Comparison of ENCODE assay signal across 8 cellular contexts in the genomic region with DNA sequence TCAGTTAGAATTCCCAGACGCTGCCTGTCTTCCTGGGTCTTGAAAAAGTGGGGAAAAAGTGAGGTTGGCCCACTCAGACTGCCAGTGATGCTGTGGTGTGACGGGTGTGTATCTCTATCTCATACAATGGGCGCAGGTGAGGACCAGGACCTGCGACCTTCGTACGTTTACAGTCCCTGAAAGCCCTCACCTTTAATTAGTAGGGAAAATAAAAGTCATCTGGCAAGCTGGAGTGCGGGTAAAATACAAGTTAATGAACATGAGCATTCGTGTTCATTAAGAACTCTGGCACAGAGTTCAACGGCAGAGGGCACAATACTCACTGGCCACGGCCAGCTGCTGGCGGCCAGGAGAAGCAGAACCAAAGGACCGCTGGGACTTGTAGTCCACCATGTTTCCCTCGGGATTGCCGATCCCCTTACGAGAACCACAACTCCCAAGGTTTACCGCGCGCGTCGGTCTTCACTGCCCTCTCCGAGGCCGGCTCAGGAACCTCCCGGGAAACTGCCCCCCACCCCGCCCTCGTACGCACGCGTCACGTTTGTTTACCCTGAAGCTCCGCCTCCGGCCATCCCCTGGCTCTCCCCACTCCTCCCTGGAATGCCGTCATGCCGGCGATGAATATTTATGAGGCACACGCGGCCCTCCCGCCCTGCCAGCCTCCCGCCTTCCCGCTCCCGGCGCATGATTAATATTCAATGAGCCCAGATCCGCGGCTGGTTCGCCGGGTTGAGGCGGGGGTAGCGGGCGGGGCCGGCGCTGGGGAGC. TPM values are rescaled to one million over a fixed set of nuclear protein-coding genes. Genes with fewer than 3 reads are reported as not detected.
DNase-seq lines count a peak whose midpoint lies in the region; ATAC-seq, FAIRE-seq and TF ChIP-seq lines count a peak whose summit lies in the region.

No MANE protein-coding gene starts in this region.

- DNase-seq in BJ (ENCODE audit: low read depth): peak; percentile 99
- peak; percentile 91 for DNase-seq in GM19239 (ENCODE audit: insufficient read length, low spot score)
- DNase-seq in NCI-H510A treated with DMSO at 0.1 percent for 48 hours (lab: John Stamatoyannopoulos, UW): peak; percentile 99
- DNase-seq in activated CD4-positive, alpha-beta T cell treated with anti-CD3 and anti-CD28 coated beads for 4 hours: peak; percentile 89 to 94
- DNase-seq in kidney epithelial cell (ENCODE audit: low read depth): peak; percentile 99
- DNase-seq in stimulated activated CD4-positive, alpha-beta T cell treated with anti-CD3 and anti-CD28 coated beads, Interleukin-15, amount 100 ng/mL, for 24 hours: peak; percentile 96

- POLR2A ChIA-PET in BJ (lab: Charles Lee): interaction anchor here (0.5 to 0.7 kb wide), 3 partner anchors 141 to 356 kb away, joined by 3 read pairs; no protein-coding TSS in a partner anchor

- no peaks in the 10 kb centered on the region for H3K27me3 ChIP-seq in BJ (ENCODE audit: control insufficient read depth, insufficient read depth, low read length)
- no peaks in the 10 kb centered on the region for H3K27me3 ChIP-seq in kidney epithelial cell (ENCODE audit: control insufficient read depth, insufficient read depth, low read length)

- CTCF ChIA-PET in BJ (lab: Yijun Ruan, JAX): interaction anchor here (0.6 to 4.2 kb wide), 24 partner anchors 8 to 732 kb away, joined by 3 to 44 read pairs (median 4); no protein-coding TSS in a partner anchor

- ATAC-seq in HG03442 (IDR thresholded peaks at IDR 0.05; ENCODE audit: unreplicated experiment): peak; percentile 65

- peak; percentile 100 for FAIRE-seq in GM19239 (lab: Jason Lieb, UNC)

- peak overlapping the region; percentile 77 for H3K4me3 ChIP-seq in BJ (ENCODE audit: low read depth, low read length)
- H3K4me3 ChIP-seq in kidney epithelial cell (ENCODE audit: low read depth, low read length): peak overlapping the region; percentile 76

- TF ChIP-seq CTCF in BJ (IDR thresholded peaks at IDR 0.05; ENCODE audit: insufficient read depth, low read depth, low read length) (peak; percentile 82), kidney epithelial cell (IDR thresholded peaks at IDR 0.05; ENCODE audit: insufficient read depth, low read length, poor library complexity, severe bottlenecking) (peak; percentile 82)

- H3K27ac ChIP-seq in cingulate gyrus (ENCODE audit: low read depth, low read length): peak overlapping the region; percentile 94

- H3K36me3 ChIP-seq in BJ (ENCODE audit: control insufficient read depth, insufficient read depth, low read length) (no peaks in the 10 kb centered on the region), kidney epithelial cell (ENCODE audit: control insufficient read depth, insufficient read depth, low read length) (no peaks in the 10 kb centered on the region)

RNA-seq across cellular contexts. Expression of gene PHLPP1, which starts 0.5 kb away (rescaled TPM):
- polyA plus RNA-seq in BJ (2011; rRNA removed): 4.0 TPM in 2 replicates
- 7.8 and 8.7 TPM in 2 replicates for polyA minus RNA-seq in BJ (2011; rRNA and poly(A)+ RNA removed)
- total RNA-seq in kidney epithelial cell: 4.4 and 5.2 TPM in 2 replicates

Comparison
In these comparisons a context has a peak if more than half of its experiments do, and no peak if none do; other contexts are left out.
1. Peak in every context shown above with its lines: DNase-seq, ATAC-seq, H3K4me3 ChIP-seq and H3K27ac ChIP-seq.